Comparison of ENCODE assay signal across 26 cellular contexts in the genomic region with DNA sequence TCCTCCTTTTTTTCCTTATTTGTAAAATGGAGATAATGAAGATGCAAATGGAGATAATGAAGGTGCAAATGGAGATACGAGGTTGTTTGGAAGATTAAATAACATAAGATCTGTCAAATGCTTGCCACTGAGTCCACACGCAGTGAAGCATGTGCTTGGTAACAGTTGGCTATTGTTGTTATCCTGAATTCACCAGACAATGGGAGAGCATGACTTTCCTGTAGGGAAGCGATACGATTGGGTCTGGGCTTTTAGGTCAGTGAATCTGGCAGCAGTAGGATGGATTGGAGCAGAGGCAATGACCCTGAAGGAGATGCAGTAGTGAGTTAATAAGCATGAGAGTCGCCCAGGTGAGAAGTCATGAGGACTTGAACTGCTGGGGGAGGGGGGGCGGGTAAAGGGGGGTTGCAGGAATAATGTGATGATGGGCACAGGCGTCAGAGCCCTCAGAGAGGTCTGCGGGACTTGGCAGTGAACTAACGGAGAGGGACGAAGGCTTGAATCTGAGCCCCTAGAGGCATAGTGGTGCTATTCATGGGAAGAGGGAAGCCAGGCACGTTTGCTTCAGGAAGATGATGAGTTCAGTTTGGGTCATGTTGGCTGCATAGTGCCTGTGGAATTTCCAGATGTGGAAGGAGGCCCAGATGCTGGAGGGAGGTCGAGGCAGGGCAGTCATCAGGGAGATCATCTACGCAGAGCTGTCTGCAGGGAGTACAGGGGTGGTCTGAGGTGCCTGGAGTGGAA. TPM values are rescaled to one million over a fixed set of nuclear protein-coding genes. Genes with fewer than 3 reads are reported as not detected.
DNase-seq lines count a peak whose midpoint lies in the region; ATAC-seq, FAIRE-seq and TF ChIP-seq lines count a peak whose summit lies in the region.
"Had no signal": no experiment of that assay in that cellular context is flagged by ENCODE, and none has a peak within 500 bp of the region (broad histone marks: within the 10 kb centered on the region; RNA-seq: fewer than 3 reads in every experiment).

No MANE protein-coding gene starts in this region.

- H3K27ac ChIP-seq in H1 (ENCODE audit: low read depth, low read length), result no peak overlapping the region
- H3K27ac ChIP-seq: BLaER1, gastroesophageal sphincter, suprapubic skin had no signal

- POLR2A ChIA-PET in H1 (lab: Charles Lee; ENCODE audit: partially characterized antibody), result no interaction called here

- H3K27me3 Mint-ChIP-seq in memory B cell, result no peaks in the 10 kb centered on the region
- no peaks in the 10 kb centered on the region for H3K27me3 Mint-ChIP-seq in stimulated activated memory B cell treated with anti-CD40 and anti-IgM and Interleukin-4, amounts not matched to agents 10 μg/mL and 1 μg/mL and 100 μg/mL, for 72 hours

- peak overlapping the region; percentile 81; the same call in 1 of the 2 replicates for H2BK15ac ChIP-seq in H1 (ENCODE audit: low read length)

- H2BK20ac ChIP-seq in H1 (ENCODE audit: low read length), result 0 out of 2 replicates have a peak overlapping the region, but pooled peaks have one; percentile 48

- no peak overlapping the region for H3K56ac ChIP-seq in H1 (replicated peaks; ENCODE audit: insufficient read length, low read depth, low read length)

- no peaks in the 10 kb centered on the region for H3K9me3 ChIP-seq in H1 (ENCODE audit: insufficient read depth in 2 of 2, low read depth in 1 of 2, low read length in 1 of 2)
- H3K9me3 ChIP-seq: BLaER1, gastroesophageal sphincter, SK-N-SH, suprapubic skin had no signal

- no peaks in the 10 kb centered on the region for H3K9me3 Mint-ChIP-seq in memory B cell
- no peaks in the 10 kb centered on the region for H3K9me3 Mint-ChIP-seq in stimulated activated memory B cell treated with anti-CD40 and anti-IgM and Interleukin-4, amounts not matched to agents 10 μg/mL and 1 μg/mL and 100 μg/mL, for 72 hours
- peaks cover 0 to 10% of the 10 kb centered on the region in 2 donors for H3K9me3 Mint-ChIP-seq in activated naive CD4-positive, alpha-beta T cell treated with anti-CD3 and anti-CD28 coated beads, Interleukin-2, amount 50 U/mL, for 72 hours
- H3K9me3 Mint-ChIP-seq: H9 had no signal

- in situ Hi-C loops in Caki2 (cut with HindIII; ENCODE audit: low pct_unique_long_range_greater_than_20kb, low sequenced_read_pairs), result no loop called here

- H3K79me1 ChIP-seq in H1 (ENCODE audit: low read depth, low read length), result no peaks in the 10 kb centered on the region; the same call in 1 of the 2 replicates

- no peak for FAIRE-seq in H1 (lab: Jason Lieb, UNC)
- FAIRE-seq: GM18507 had no signal

- H3K36me3 Mint-ChIP-seq in memory B cell, result peaks cover 32% of the 10 kb centered on the region
- peaks cover 27% of the 10 kb centered on the region for H3K36me3 Mint-ChIP-seq in stimulated activated memory B cell treated with anti-CD40 and anti-IgM and Interleukin-4, amounts not matched to agents 10 μg/mL and 1 μg/mL and 100 μg/mL, for 72 hours
- peaks cover 0 to 18% of the 10 kb centered on the region in 2 donors for H3K36me3 Mint-ChIP-seq in activated naive CD4-positive, alpha-beta T cell treated with anti-CD3 and anti-CD28 coated beads, Interleukin-2, amount 50 U/mL, for 72 hours
- H3K36me3 Mint-ChIP-seq: stimulated activated effector memory CD8-positive, alpha-beta T cell treated with anti-CD3 and anti-CD28 coated beads, Interleukin-12 subunit alpha, Interleukin-12 subunit beta, amount 100 ng/mL, for 72 hours had no signal

- no peak overlapping the region for H4K91ac ChIP-seq in H1 (replicated peaks; ENCODE audit: insufficient read length, low read length)

- H3K14ac ChIP-seq in H1 (ENCODE audit: insufficient read length), result no peak overlapping the region

- H2BK12ac ChIP-seq in H1 (ENCODE audit: low read depth, low read length), result 0 out of 2 replicates have a peak overlapping the region, but pooled peaks have one; percentile 68

- H3K4me1 ChIP-seq in H1 (replicated peaks in 1 of 4; ENCODE audit: control insufficient read depth in 3 of 4, insufficient read depth in 4 of 4, low read length in 3 of 4), result peaks cover 3 to 9% (median 6%) of the 10 kb centered on the region in 4 experiments
- H3K4me1 ChIP-seq: BLaER1 had no signal

- H3K4me3 ChIP-seq in H1 (ENCODE audit: extremely low read depth in 1 of 4, insufficient read depth in 2 of 4, low read depth in 3 of 4, low read length in 4 of 4), result no peak overlapping the region
- H3K4me3 ChIP-seq: BLaER1, gastroesophageal sphincter, suprapubic skin had no signal

- no peaks in the 10 kb centered on the region for H3K27me3 ChIP-seq in H1 (replicated peaks in 1 of 4; ENCODE audit: control insufficient read depth in 3 of 4, extremely low read depth in 1 of 4, insufficient read depth in 3 of 4, low read length in 3 of 4)
- H3K27me3 ChIP-seq: BLaER1, gastroesophageal sphincter, suprapubic skin had no signal

- TF ChIP-seq POLR2A in H1 (IDR thresholded peaks at IDR 0.05; ENCODE audit: control extremely low read depth in 1 of 2, low read depth in 2 of 2, low read length in 2 of 2), result no peak

- no peak overlapping the region for H4K8ac ChIP-seq in H1 (ENCODE audit: extremely low read depth, insufficient read depth, low read length)

- H3K4me2 ChIP-seq in H1 (ENCODE audit: insufficient read depth in 1 of 2, low read depth in 2 of 2, low read length in 2 of 2), result no peak overlapping the region
- H3K4me2 ChIP-seq: BLaER1, SK-N-SH had no signal

- no peak overlapping the region for H2AFZ ChIP-seq in H1 (ENCODE audit: low read length)

- H3K79me2 ChIP-seq in H1 (ENCODE audit: control insufficient read depth in 1 of 2, insufficient read depth in 2 of 2, low read length in 2 of 2), result no peaks in the 10 kb centered on the region

- DNase-seq in Caki2 (ENCODE audit: low read depth), result peak; percentile 5
- DNase-seq in H1 (ENCODE audit: low read depth in 1 of 2, low spot score in 2 of 2), result no peak
- no peak for DNase-seq in memory B cell (ENCODE audit: low spot score in 2 of 2)
- DNase-seq in NCI-H748 (lab: John Stamatoyannopoulos, UW; ENCODE audit: unreplicated experiment), result no peak
- no peak for DNase-seq in activated naive CD4-positive, alpha-beta T cell treated with anti-CD3 and anti-CD28 coated beads, Interleukin-2, amount 50 U/mL, for 72 hours (ENCODE audit: low spot score in 2 of 2)
- DNase-seq: activated CD4-positive, alpha-beta T cell treated with anti-CD3 and anti-CD28 coated beads, Interleukin-2, amount 50 U/mL, for 4 hours; activated CD4-positive, CD25-positive, alpha-beta regulatory T cell; activated CD8-positive, alpha-beta memory T cell treated with anti-CD3 and anti-CD28 coated beads, Interleukin-2, amount 10 ng/mL, durations not matched to agents 7 days and 5 days; activated T-cell treated with anti-CD3 and anti-CD28 coated beads, Interleukin-2, amount 50 U/mL, for 48 hours; DMS153; H9; Kasumi-1; NCI-H1417 treated with DMSO at 0.1 percent for 48 hours; NCI-H2081; NCI-H526; PC-3; SK-N-SH; stimulated activated CD4-positive, alpha-beta T cell treated with anti-CD3 and anti-CD28 coated beads, Interleukin-4, amount 100 ng/mL, for 4 hours had no signal

- H2BK5ac ChIP-seq in H1 (ENCODE audit: low read depth, low read length), result no peak overlapping the region; the same call in 1 of the 2 replicates

- ATAC-seq in memory B cell (ENCODE audit: low read depth), result no peak
- ATAC-seq in stimulated activated memory B cell treated with anti-CD40 and anti-IgM and Interleukin-4, amounts not matched to agents 10 μg/mL and 1 μg/mL and 100 μg/mL, for 72 hours, result no peak
- ATAC-seq in activated naive CD4-positive, alpha-beta T cell treated with anti-CD3 and anti-CD28 coated beads, Interleukin-2, amount 50 U/mL, for 72 hours, result no peak
- no peak for ATAC-seq in HG03097 (IDR thresholded peaks at IDR 0.05; ENCODE audit: low FRiP score, unreplicated experiment)
- ATAC-seq: activated CD8-positive, alpha-beta memory T cell treated with anti-CD3 and anti-CD28 coated beads, Interleukin-2, amount 10 ng/mL, durations not matched to agents 7 days and 5 days; gastroesophageal sphincter; PC-3; stimulated activated effector memory CD8-positive, alpha-beta T cell treated with anti-CD3 and anti-CD28 coated beads, Interleukin-12 subunit alpha, Interleukin-12 subunit beta, amount 100 ng/mL, for 72 hours had no signal

- peak overlapping the region; percentile 59 for H3K27ac Mint-ChIP-seq in memory B cell
- H3K27ac Mint-ChIP-seq in stimulated activated memory B cell treated with anti-CD40 and anti-IgM and Interleukin-4, amounts not matched to agents 10 μg/mL and 1 μg/mL and 100 μg/mL, for 72 hours, result peak overlapping the region; percentile 19
- H3K27ac Mint-ChIP-seq in activated naive CD4-positive, alpha-beta T cell treated with anti-CD3 and anti-CD28 coated beads, Interleukin-2, amount 50 U/mL, for 72 hours, result no peak overlapping the region
- H3K27ac Mint-ChIP-seq: activated CD8-positive, alpha-beta memory T cell treated with anti-CD3 and anti-CD28 coated beads, Interleukin-2, amount 10 ng/mL, durations not matched to agents 7 days and 5 days; stimulated activated effector memory CD8-positive, alpha-beta T cell treated with anti-CD3 and anti-CD28 coated beads, Interleukin-12 subunit alpha, Interleukin-12 subunit beta, amount 100 ng/mL, for 72 hours; T-helper 1 cell treated with Interleukin-12 subunit alpha and Interleukin-12 subunit beta and Interleukin-4 antibody, amounts not matched to agents 30 μg/mL and 1 μg/mL, for 36 hours had no signal

- H4K5ac ChIP-seq in H1 (ENCODE audit: insufficient read length, low read depth, low read length), result no peak overlapping the region

- H2BK120ac ChIP-seq in H1 (replicated peaks; ENCODE audit: low read depth, low read length), result no peak overlapping the region

- TF ChIP-seq RAD21 in H1 (IDR thresholded peaks at IDR 0.05 in 1 of 2, conservative IDR thresholded peaks at IDR 0.05 in 1 of 2; ENCODE audit: low read depth in 2 of 2, low read length in 2 of 2), result no peak

- H3K4me1 Mint-ChIP-seq in memory B cell, result peaks cover 14% of the 10 kb centered on the region
- peaks cover 21% of the 10 kb centered on the region for H3K4me1 Mint-ChIP-seq in stimulated activated memory B cell treated with anti-CD40 and anti-IgM and Interleukin-4, amounts not matched to agents 10 μg/mL and 1 μg/mL and 100 μg/mL, for 72 hours
- H3K4me1 Mint-ChIP-seq: activated CD8-positive, alpha-beta memory T cell treated with anti-CD3 and anti-CD28 coated beads, Interleukin-2, amount 10 ng/mL, durations not matched to agents 7 days and 5 days had no signal

- no peak overlapping the region; the same call in 1 of the 2 replicates for H3K18ac ChIP-seq in H1 (ENCODE audit: extremely low read depth, low read length)

- H3K4me3 Mint-ChIP-seq in memory B cell, result no peak overlapping the region
- H3K4me3 Mint-ChIP-seq in stimulated activated memory B cell treated with anti-CD40 and anti-IgM and Interleukin-4, amounts not matched to agents 10 μg/mL and 1 μg/mL and 100 μg/mL, for 72 hours, result no peak overlapping the region
- H3K4me3 Mint-ChIP-seq: activated CD8-positive, alpha-beta memory T cell treated with anti-CD3 and anti-CD28 coated beads, Interleukin-2, amount 10 ng/mL, durations not matched to agents 7 days and 5 days; H9; stimulated activated effector memory CD8-positive, alpha-beta T cell treated with anti-CD3 and anti-CD28 coated beads, Interleukin-12 subunit alpha, Interleukin-12 subunit beta, amount 100 ng/mL, for 72 hours; T-helper 1 cell treated with Interleukin-12 subunit alpha and Interleukin-12 subunit beta and Interleukin-4 antibody, amounts not matched to agents 30 μg/mL and 1 μg/mL, for 36 hours had no signal

- H3K9ac ChIP-seq in H1 (replicated peaks in 1 of 4; ENCODE audit: extremely low read depth in 1 of 4, low read depth in 3 of 4, low read length in 3 of 4), result no peak overlapping the region
- H3K9ac ChIP-seq: BLaER1, SK-N-SH had no signal

- peaks cover 2% of the 10 kb centered on the region; the same call in 1 of the 2 replicates for H3K23me2 ChIP-seq in H1 (ENCODE audit: low read depth, low read length)

- H2AK5ac ChIP-seq in H1 (ENCODE audit: low read depth, low read length), result 0 out of 2 replicates have a peak overlapping the region, but pooled peaks have one; percentile 75

- no peaks in the 10 kb centered on the region for H3K36me3 ChIP-seq in H1 (ENCODE audit: control insufficient read depth in 2 of 4, insufficient read depth in 4 of 4, low read length in 3 of 4)
- H3K36me3 ChIP-seq: BLaER1, gastroesophageal sphincter, suprapubic skin had no signal

- WGBS in H1 (ENCODE audit: extremely low coverage in 1 of 2, insufficient coverage in 1 of 2, insufficient read length in 1 of 2, insufficient replicate concordance in 2 of 2, low coverage in 1 of 2, low lambda C conversion rate in 2 of 2, missing lambda C conversion rate in 1 of 2), 2 experiments, result 88% methylated on average over 8 of the region's 13 CpGs; no CpG with 5 or more reads in 1 of the 2 experiments

- CTCF ChIA-PET in H1 (lab: Charles Lee; ENCODE audit: partially characterized antibody), result no interaction called here

- H4K20me1 ChIP-seq in H1 (replicated peaks in 1 of 2; ENCODE audit: control insufficient read depth in 1 of 2, insufficient read depth in 2 of 2, low read length in 2 of 2), result no peaks in the 10 kb centered on the region
- H4K20me1 ChIP-seq: BLaER1 had no signal

- H3K4ac ChIP-seq in H1 (replicated peaks; ENCODE audit: insufficient read length, low read depth, low read length), result no peak overlapping the region

- no peak for TF ChIP-seq CTCF in H1 (IDR thresholded peaks at IDR 0.05; ENCODE audit: control extremely low read depth in 1 of 3, insufficient read depth in 1 of 3, low read depth in 1 of 3, low read length in 3 of 3)

- no peak overlapping the region for H3K23ac ChIP-seq in H1 (ENCODE audit: insufficient read length)

- no peak for TF ChIP-seq EP300 in H1 (IDR thresholded peaks at IDR 0.05; ENCODE audit: borderline replicate concordance in 1 of 2, low read depth in 2 of 2, low read length in 2 of 2)

RNA-seq across cellular contexts. Expression of a gene that starts 55.4 kb away (rescaled TPM):
- 5.5 and 9.8 TPM in 2 replicates for total RNA-seq in Caki2 (2014; rRNA removed; shearing (Covaris generic); ENCODE audit: low replicate concordance)
- total RNA-seq in H1 (2021; fragmentation: NEBNext Ultra II Directional; extraction: Animal tissue kit (Norgen Biotek cat#: 25700)), result 5.3 and 7.4 TPM in 2 replicates
- polyA plus RNA-seq in H1 (2011; rRNA removed), result 2.9 and 4.3 TPM in 2 replicates
- 3.4 TPM for polyA plus RNA-seq in H1 (2011; cell fraction: cytosol; rRNA removed)
- 4.9 TPM for polyA plus RNA-seq in H1 (2011; cell fraction: nucleus; rRNA removed)
- 2.4 to 3.7 TPM (median 3.0 TPM) in 4 replicates for polyA plus RNA-seq in H1 (2012, experiment 1 of 2)
- polyA plus RNA-seq in H1 (2012, experiment 2 of 2), result 12.4 TPM
- polyA plus RNA-seq in H1 (2013, experiment 1 of 2), result 10.0 TPM
- polyA plus RNA-seq in H1 (2013, experiment 2 of 2), result 10.5 TPM
- 1.9 and 2.7 TPM in 2 replicates for polyA minus RNA-seq in H1 (2011; rRNA and poly(A)+ RNA removed)
- 2.9 TPM for polyA minus RNA-seq in H1 (2011; cell fraction: cytosol; rRNA and poly(A)+ RNA removed)
- 4.9 TPM for polyA minus RNA-seq in H1 (2011; cell fraction: nucleus; rRNA and poly(A)+ RNA removed)
- 1 to 10 TPM in 1 of 2 donors, under 1 TPM in 1; 0.91 to 3.7 TPM for total RNA-seq in activated naive CD4-positive, alpha-beta T cell treated with anti-CD3 and anti-CD28 coated beads, Interleukin-2, amount 50 U/mL, for 72 hours

Comparison
In these comparisons a context has a peak if more than half of its experiments do, and no peak if none do; other contexts are left out.
1. H3K27ac Mint-ChIP-seq: peak in memory B cell (single experiment) and stimulated activated memory B cell treated with anti-CD40 and anti-IgM and Interleukin-4, amounts not matched to agents 10 μg/mL and 1 μg/mL and 100 μg/mL, for 72 hours (single experiment); none in activated naive CD4-positive, alpha-beta T cell treated with anti-CD3 and anti-CD28 coated beads, Interleukin-2, amount 50 U/mL, for 72 hours (0 of 2).